Comparison of ENCODE assay signal across 10 cellular contexts in the genomic region with DNA sequence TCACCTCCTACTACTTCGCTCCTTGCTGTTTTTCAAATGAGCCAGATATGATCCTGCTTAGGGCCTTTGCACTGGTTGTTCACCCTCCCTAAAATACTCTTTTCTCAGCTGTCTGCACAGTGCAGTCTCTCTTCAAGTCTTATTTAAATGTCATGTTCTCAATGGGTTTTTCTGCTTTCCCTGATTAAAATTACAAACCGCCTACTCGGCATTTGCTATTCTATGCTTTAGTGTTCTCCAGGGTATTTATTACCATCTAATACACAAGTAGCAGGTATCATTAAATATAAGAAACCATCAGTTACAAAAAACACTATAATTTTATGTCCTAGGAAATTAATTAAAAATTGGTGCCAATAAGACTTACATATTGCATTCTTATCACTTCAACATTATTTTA.
"Had no signal": no experiment of that assay in that cellular context is flagged by ENCODE, and none has a peak within 500 bp of the region (broad histone marks: within the 10 kb centered on the region; RNA-seq: fewer than 3 reads in every experiment).

No MANE protein-coding gene starts in this region.

- H3K36me3 ChIP-seq: HAP-1 had no signal

- H3K9ac ChIP-seq: GM23248 had no signal

- FAIRE-seq: H54 had no signal

- H3K4me2 ChIP-seq: GM23338 had no signal

- H3K4me1 ChIP-seq: HAP-1 had no signal

- H3K27ac ChIP-seq: GM23248 had no signal

- H3K4me3 ChIP-seq: GM23248, GM23338, HAP-1 had no signal

- ATAC-seq: GM23338, HCT116 had no signal

- DNase-seq: GM23248, GOT3, H7, H9, HCEC 1CT, HFFc6 had no signal

- H2AFZ ChIP-seq: GM23248, GM23338 had no signal
